Comparison of ENCODE assay signal across 16 cellular contexts in genomic region chr2:104867351-104868080, GRCh38.
DNase-seq lines count a peak whose midpoint lies in the region; ATAC-seq and TF ChIP-seq lines count a peak whose summit lies in the region.
"Had no signal": no experiment of that assay in that cellular context is flagged by ENCODE, and none has a peak within 500 bp of the region (broad histone marks: within the 10 kb centered on the region; RNA-seq: fewer than 3 reads in every experiment).

No MANE protein-coding gene starts in this region.

- peak overlapping the region; percentile 20 for H3K4me2 ChIP-seq in parathyroid adenoma (ENCODE audit: low read length)
- H3K4me2 ChIP-seq: KMS-11 had no signal

- H3K36me3 ChIP-seq in parathyroid adenoma (ENCODE audit: control insufficient read depth, insufficient read depth, low read length): no peaks in the 10 kb centered on the region
- H3K36me3 ChIP-seq: lower lobe of right lung, upper lobe of left lung had no signal

- CTCF ChIA-PET in RWPE1 (lab: Yijun Ruan, JAX): interaction anchor here (2.0 kb wide), 1 partner anchor 18 kb away, joined by 9 read pairs; no protein-coding TSS in a partner anchor

- no peak overlapping the region for H3K27ac ChIP-seq in parathyroid adenoma
- no peak overlapping the region for H3K27ac ChIP-seq in RWPE1
- H3K27ac ChIP-seq: KMS-11, lower lobe of right lung, upper lobe of left lung had no signal

- H2AFZ ChIP-seq in parathyroid adenoma: no peak overlapping the region

- POLR2A ChIA-PET in RWPE1 (lab: Yijun Ruan, JAX; ENCODE audit: low non-redundant PET): no interaction called here

- no peak overlapping the region for H3K9ac ChIP-seq in parathyroid adenoma
- H3K9ac ChIP-seq: KMS-11 had no signal

- peak overlapping the region; percentile 41 for H3K4me3 ChIP-seq in iPS-18c (ENCODE audit: insufficient read depth, low read depth, low read length)
- no peak overlapping the region for H3K4me3 ChIP-seq in parathyroid adenoma (ENCODE audit: low read depth, low read length)
- H3K4me3 ChIP-seq: lower lobe of right lung, upper lobe of left lung had no signal

- H3K79me2 ChIP-seq in parathyroid adenoma: no peaks in the 10 kb centered on the region

- no peaks in the 10 kb centered on the region for H3K4me1 ChIP-seq in parathyroid adenoma

- ATAC-seq in GM18520 (IDR thresholded peaks at IDR 0.05; ENCODE audit: unreplicated experiment) (no peak), HG03432 (IDR thresholded peaks at IDR 0.05; ENCODE audit: unreplicated experiment) (no peak)

- peaks cover 2% of the 10 kb centered on the region for H3K9me3 ChIP-seq in iPS-18c (ENCODE audit: control insufficient read depth, insufficient read depth, low read length)
- no peaks in the 10 kb centered on the region for H3K9me3 ChIP-seq in parathyroid adenoma (ENCODE audit: control insufficient read depth, low read length)
- H3K9me3 ChIP-seq: lower lobe of right lung, upper lobe of left lung had no signal

- DNase-seq in ELF-1 (ENCODE audit: low read depth, low spot score) (peak; percentile 44), anterior cingulate cortex (lab: John Stamatoyannopoulos, UW) (peak in 37 of 58 donors; percentile 30 to 80 (median 53)), AG08395 (ENCODE audit: low spot score) (no peak), RWPE1 (ENCODE audit: low spot score) (no peak)
- DNase-seq: activated CD4-positive, alpha-beta T cell treated with anti-CD3 and anti-CD28 coated beads, Interleukin-2, amount 50 U/mL, for 1 hour; AML-193; lower lobe of right lung; NCI-H187 treated with DMSO at 0.1 percent for 48 hours; NCI-H774; Right ventricle myocardium superior had no signal

- TF ChIP-seq CTCF in parathyroid adenoma (IDR thresholded peaks at IDR 0.05) (no peak), RWPE1 (conservative IDR thresholded peaks at IDR 0.05; ENCODE audit: low read depth) (no peak)

- H3K27me3 ChIP-seq in parathyroid adenoma (ENCODE audit: control insufficient read depth, insufficient read depth, low read length): peaks cover 17% of the 10 kb centered on the region

Comparison
In these comparisons a context has a peak if more than half of its experiments do, and no peak if none do; other contexts are left out.
1. DNase-seq: peak in ELF-1 (single experiment) and anterior cingulate cortex (37 of 58); none in AG08395 (single experiment) and RWPE1 (single experiment).